ENCODE assay signal across 9 cellular contexts in genomic region chr17:40963838-40964237, GRCh38. TPM values are rescaled to one million over a fixed set of nuclear protein-coding genes. Genes with fewer than 3 reads are reported as not detected.
DNase-seq lines count a peak whose midpoint lies in the region; ATAC-seq and TF ChIP-seq lines count a peak whose summit lies in the region.
"Had no signal": no experiment of that assay in that cellular context is flagged by ENCODE, and none has a peak within 500 bp of the region (broad histone marks: within the 10 kb centered on the region; RNA-seq: fewer than 3 reads in every experiment).

No MANE protein-coding gene starts in this region.

- H3K9me3 ChIP-seq in ascending aorta = no peaks in the 10 kb centered on the region

- no peak overlapping the region for H3K27ac ChIP-seq in ascending aorta

- H3K36me3 ChIP-seq in ascending aorta = no peaks in the 10 kb centered on the region

- H3K4me3 ChIP-seq in ascending aorta = no peak overlapping the region

- intact Hi-C loops in ascending aorta (cut with DNase I) = no loop called here

- no peaks in the 10 kb centered on the region for H3K27me3 ChIP-seq in ascending aorta

- DNase-seq in CD1c-positive myeloid dendritic cell (ENCODE audit: extremely low spot score) (peak; percentile 17), HCEC 1CT (peak; percentile 44), ascending aorta (ENCODE audit: low spot score in 2 of 2) (no peak), lung microvascular endothelial cell (ENCODE audit: low read depth in 2 of 2) (peak; percentile 17 to 52), NCI-H1694 treated with DMSO at 0.1 percent for 48 hours (lab: John Stamatoyannopoulos, UW) (no peak)
- no peak for DNase-seq in stimulated activated naive CD4-positive, alpha-beta T cell treated with Interleukin-2 at 50 U/mL for 16 hours (lab: John Stamatoyannopoulos, UW)
- DNase-seq: activated T-cell treated with anti-CD3 and anti-CD28 coated beads, Interleukin-2, amount 50 U/mL, for 4 hours had no signal

- ATAC-seq in GM19035 (IDR thresholded peaks at IDR 0.05; ENCODE audit: unreplicated experiment) (no peak), GM21717 (IDR thresholded peaks at IDR 0.05; ENCODE audit: unreplicated experiment) (no peak)

- H3K4me1 ChIP-seq in ascending aorta = no peaks in the 10 kb centered on the region

- peak in 2 of 3 experiments; percentile 34 to 36 for TF ChIP-seq CTCF in ascending aorta (IDR thresholded peaks at IDR 0.05)

RNA-seq across cellular contexts. Expression of gene KRT39, which starts 2.9 kb away (rescaled TPM):
- not detected for total RNA-seq in ascending aorta
- total RNA-seq in lung microvascular endothelial cell = not detected in 2 replicates
- total RNA-seq: activated T-cell treated with anti-CD3 and anti-CD28 coated beads, Interleukin-2, amount 50 U/mL, for 4 hours had no signal

RNA-seq across cellular contexts. Expression of gene KRT40, which starts 20.3 kb away (rescaled TPM):
- not detected for total RNA-seq in ascending aorta
- not detected in 2 replicates for total RNA-seq in lung microvascular endothelial cell
- total RNA-seq: activated T-cell treated with anti-CD3 and anti-CD28 coated beads, Interleukin-2, amount 50 U/mL, for 4 hours had no signal

RNA-seq across cellular contexts. Expression of gene KRT23, which starts 26.4 kb away (rescaled TPM):
- total RNA-seq in ascending aorta = not detected
- under 0.01 and 1.6 TPM in 2 replicates for total RNA-seq in lung microvascular endothelial cell
- total RNA-seq: activated T-cell treated with anti-CD3 and anti-CD28 coated beads, Interleukin-2, amount 50 U/mL, for 4 hours had no signal

RNA-seq across cellular contexts. Expression of gene KRTAP3-3, which starts 30.1 kb away (rescaled TPM):
- total RNA-seq in ascending aorta = not detected
- total RNA-seq in lung microvascular endothelial cell = not detected in 2 replicates
- total RNA-seq: activated T-cell treated with anti-CD3 and anti-CD28 coated beads, Interleukin-2, amount 50 U/mL, for 4 hours had no signal

RNA-seq across cellular contexts. Expression of gene KRTAP3-2, which starts 35.9 kb away (rescaled TPM):
- total RNA-seq in ascending aorta (not detected), lung microvascular endothelial cell (not detected in 2 replicates)
- total RNA-seq: activated T-cell treated with anti-CD3 and anti-CD28 coated beads, Interleukin-2, amount 50 U/mL, for 4 hours had no signal

Comparison
In these comparisons a context has a peak if more than half of its experiments do, and no peak if none do; other contexts are left out.
1. DNase-seq: peak in CD1c-positive myeloid dendritic cell (single experiment), HCEC 1CT (single experiment) and lung microvascular endothelial cell (2 of 2); none in ascending aorta (0 of 2), stimulated activated naive CD4-positive, alpha-beta T cell treated with Interleukin-2 at 50 U/mL for 16 hours (single experiment) and NCI-H1694 treated with DMSO at 0.1 percent for 48 hours (single experiment).